11 cellular contexts compared by ENCODE assay signal in genomic region chr19:41325640-41325946, GRCh38. TPM values are rescaled to one million over a fixed set of nuclear protein-coding genes. Genes with fewer than 3 reads are reported as not detected.
DNase-seq lines count a peak whose midpoint lies in the region; ATAC-seq, FAIRE-seq and TF ChIP-seq lines count a peak whose summit lies in the region.
"Had no signal": no experiment of that assay in that cellular context is flagged by ENCODE, and none has a peak within 500 bp of the region (broad histone marks: within the 10 kb centered on the region; RNA-seq: fewer than 3 reads in every experiment).

No MANE protein-coding gene starts in this region.

- no peaks in the 10 kb centered on the region for H3K27me3 Mint-ChIP-seq in astrocyte (ENCODE audit: low read depth, unreplicated experiment)

- no peaks in the 10 kb centered on the region for H3K9me3 Mint-ChIP-seq in astrocyte (ENCODE audit: unreplicated experiment)
- no peaks in the 10 kb centered on the region for H3K9me3 Mint-ChIP-seq in stimulated activated effector memory CD8-positive, alpha-beta T cell treated with anti-CD3 and anti-CD28 coated beads, Interleukin-12 subunit alpha, Interleukin-12 subunit beta, amount 100 ng/mL, for 72 hours

- H3K9ac ChIP-seq in HUES6 (ENCODE audit: low read length) (peak overlapping the region; percentile 85), astrocyte (ENCODE audit: low read length) (peak overlapping the region; percentile 95)

- H3K27ac ChIP-seq in HUES6 (ENCODE audit: low read depth, low read length), result peak overlapping the region; percentile 87; the same call in 1 of the 2 replicates
- peak overlapping the region; percentile 100 for H3K27ac ChIP-seq in astrocyte (ENCODE audit: low read depth, low read length)
- peak overlapping the region; percentile 85 to 88 for H3K27ac ChIP-seq in left lung

- H3K4me3 Mint-ChIP-seq in astrocyte (ENCODE audit: unreplicated experiment), result peak overlapping the region; percentile 69
- H3K4me3 Mint-ChIP-seq in stimulated activated effector memory CD8-positive, alpha-beta T cell treated with anti-CD3 and anti-CD28 coated beads, Interleukin-12 subunit alpha, Interleukin-12 subunit beta, amount 100 ng/mL, for 72 hours, result peak overlapping the region; percentile 36

- H3K27ac Mint-ChIP-seq in astrocyte (ENCODE audit: unreplicated experiment), result peak overlapping the region; percentile 87
- peak overlapping the region; percentile 97 for H3K27ac Mint-ChIP-seq in stimulated activated effector memory CD8-positive, alpha-beta T cell treated with anti-CD3 and anti-CD28 coated beads, Interleukin-12 subunit alpha, Interleukin-12 subunit beta, amount 100 ng/mL, for 72 hours

- peaks cover 10% of the 10 kb centered on the region for H3K79me2 ChIP-seq in astrocyte (ENCODE audit: insufficient read depth, low read length)

- H3K36me3 ChIP-seq in HUES6 (ENCODE audit: control insufficient read depth, insufficient read depth, low read length) (peaks cover 25% of the 10 kb centered on the region), astrocyte (ENCODE audit: insufficient read depth, low read length) (peaks cover 14% of the 10 kb centered on the region), left lung (peaks cover 0 to 36% of the 10 kb centered on the region in 2 donors), mucosa of descending colon (ENCODE audit: low read depth) (no peaks in the 10 kb centered on the region)

- H3K4me3 ChIP-seq in HUES6 (ENCODE audit: low read depth, low read length), result peak overlapping the region; percentile 58
- H3K4me3 ChIP-seq in astrocyte (ENCODE audit: insufficient read depth, low read depth, low read length), result peak overlapping the region; percentile 12
- H3K4me3 ChIP-seq in left lung, result peak overlapping the region in 1 of 2 donors; percentile 36
- H3K4me3 ChIP-seq in mucosa of descending colon, result no peak overlapping the region

- H3K27me3 ChIP-seq in HUES6 (ENCODE audit: control insufficient read depth, insufficient read depth, low read length), result no peaks in the 10 kb centered on the region
- no peaks in the 10 kb centered on the region for H3K27me3 ChIP-seq in astrocyte (ENCODE audit: insufficient read depth, low read length)
- H3K27me3 ChIP-seq in left lung, result no peaks in the 10 kb centered on the region

- no peak for DNase-seq in astrocyte (ENCODE audit: low read depth)
- DNase-seq in left lung, result no peak
- DNase-seq in stimulated activated effector memory CD8-positive, alpha-beta T cell treated with anti-CD3 and anti-CD28 coated beads, Interleukin-12 subunit alpha, Interleukin-12 subunit beta, amount 100 ng/mL, for 72 hours (ENCODE audit: low spot score in 2 of 2), result no peak
- DNase-seq in mucosa of descending colon, result no peak
- DNase-seq in SHP77 (lab: John Stamatoyannopoulos, UW), result no peak
- DNase-seq in SK-N-DZ (ENCODE audit: low spot score), result no peak
- DNase-seq in NK-92 (lab: John Stamatoyannopoulos, UW; ENCODE audit: unreplicated experiment), result no peak
- DNase-seq: NCI-H2081 treated with DMSO at 0.1 percent for 48 hours; stimulated activated CD4-positive, alpha-beta T cell treated with anti-CD3 and anti-CD28 coated beads, Interleukin-4, amount 100 ng/mL, for 4 hours had no signal

- H3K9me3 ChIP-seq in HUES6 (ENCODE audit: control insufficient read depth, insufficient read depth, low read depth, low read length) (no peaks in the 10 kb centered on the region), astrocyte (ENCODE audit: insufficient read depth, low read depth, low read length) (no peaks in the 10 kb centered on the region), left lung (no peaks in the 10 kb centered on the region), mucosa of descending colon (no peaks in the 10 kb centered on the region)

- TF ChIP-seq CTCF in astrocyte (IDR thresholded peaks at IDR 0.05; ENCODE audit: insufficient read depth, low read depth, low read length), result no peak
- TF ChIP-seq CTCF in left lung (IDR thresholded peaks at IDR 0.05), result no peak
- no peak for TF ChIP-seq CTCF in mucosa of descending colon (IDR thresholded peaks at IDR 0.05)

- H3K4me2 ChIP-seq in astrocyte (ENCODE audit: low read length), result peak overlapping the region; percentile 78

- H3K4me1 ChIP-seq in HUES6 (ENCODE audit: control insufficient read depth, insufficient read depth, low read length) (peaks cover 73% of the 10 kb centered on the region), astrocyte (ENCODE audit: insufficient read depth, low read length) (peaks cover 82% of the 10 kb centered on the region), left lung (peaks cover 56 to 98% of the 10 kb centered on the region in 2 donors), mucosa of descending colon (ENCODE audit: low read depth) (peaks cover 36% of the 10 kb centered on the region)

- intact Hi-C loops in left lung (cut with DNase I), result no loop called here
- intact Hi-C loops in mucosa of descending colon (cut with DNase I, micrococcal nuclease), result no loop called here

- no peak for FAIRE-seq in astrocyte (lab: Jason Lieb, UNC)

- H3K4me1 Mint-ChIP-seq in astrocyte (ENCODE audit: low read depth, unreplicated experiment), result peaks cover 59% of the 10 kb centered on the region
- H3K4me1 Mint-ChIP-seq in stimulated activated effector memory CD8-positive, alpha-beta T cell treated with anti-CD3 and anti-CD28 coated beads, Interleukin-12 subunit alpha, Interleukin-12 subunit beta, amount 100 ng/mL, for 72 hours, result peaks cover 82% of the 10 kb centered on the region

- H3K36me3 Mint-ChIP-seq in astrocyte (ENCODE audit: low read depth, unreplicated experiment), result peaks cover 18% of the 10 kb centered on the region
- H3K36me3 Mint-ChIP-seq in stimulated activated effector memory CD8-positive, alpha-beta T cell treated with anti-CD3 and anti-CD28 coated beads, Interleukin-12 subunit alpha, Interleukin-12 subunit beta, amount 100 ng/mL, for 72 hours, result peaks cover 97% of the 10 kb centered on the region

- peaks cover 13% of the 10 kb centered on the region for H4K20me1 ChIP-seq in astrocyte (ENCODE audit: insufficient read depth, low read length)

- ATAC-seq in left lung (no peak), mucosa of descending colon (no peak)
- no peak for ATAC-seq in stimulated activated effector memory CD8-positive, alpha-beta T cell treated with anti-CD3 and anti-CD28 coated beads, Interleukin-12 subunit alpha, Interleukin-12 subunit beta, amount 100 ng/mL, for 72 hours
- ATAC-seq: activated CD4-positive, CD25-positive, alpha-beta regulatory T cell treated with anti-CD3 and anti-CD28 coated beads, Interleukin-2, amount 50 U/mL, for 24 hours had no signal

- H2AFZ ChIP-seq in astrocyte (ENCODE audit: low read depth, low read length), result no peak overlapping the region

RNA-seq across cellular contexts. Expression of gene CCDC97, which starts 15.6 kb away (rescaled TPM):
- total RNA-seq in astrocyte (15.2 and 18.1 TPM in 2 replicates), left lung (10 to 100 TPM; 25.3 to 30.2 TPM), mucosa of descending colon (10 to 100 TPM; 26.2 to 29.6 (median 27.0) TPM)
- polyA plus RNA-seq in SK-N-DZ (2014; cell fraction: cytosol; rRNA removed), result 7.1 and 8.5 TPM in 2 replicates
- 5.3 and 5.6 TPM in 2 replicates for polyA plus RNA-seq in SK-N-DZ (2014; cell fraction: nucleus; rRNA removed)

RNA-seq across cellular contexts. Expression of gene TGFB1, which starts 28.1 kb away (rescaled TPM):
- total RNA-seq in astrocyte (155 and 199 TPM in 2 replicates), left lung (10 to 100 TPM; 73.1 to 98.0 TPM), mucosa of descending colon (10 to 100 TPM in 2 of 3 donors, 1 to 10 TPM in 1; 8.2 to 39.6 (median 21.8) TPM)
- polyA plus RNA-seq in SK-N-DZ (2014; cell fraction: cytosol; rRNA removed), result 6.3 and 8.1 TPM in 2 replicates
- polyA plus RNA-seq in SK-N-DZ (2014; cell fraction: nucleus; rRNA removed), result 1.8 and 9.6 TPM in 2 replicates

RNA-seq across cellular contexts. Expression of gene B9D2, which starts 38.4 kb away (rescaled TPM):
- total RNA-seq in astrocyte (5.5 and 5.9 TPM in 2 replicates), left lung (1 to 10 TPM; 7.8 to 8.8 TPM), mucosa of descending colon (10 to 100 TPM in 1 of 3 donors, 1 to 10 TPM in 2; 7.0 to 11.3 (median 9.1) TPM)
- 6.4 and 15.3 TPM in 2 replicates for polyA plus RNA-seq in SK-N-DZ (2014; cell fraction: cytosol; rRNA removed)
- 5.4 and 8.1 TPM in 2 replicates for polyA plus RNA-seq in SK-N-DZ (2014; cell fraction: nucleus; rRNA removed)

RNA-seq across cellular contexts. Expression of gene TMEM91, which starts 50.7 kb away (rescaled TPM):
- total RNA-seq in astrocyte, result 7.4 and 8.9 TPM in 2 replicates
- total RNA-seq in left lung, result 10 to 100 TPM; 10.1 to 14.3 TPM
- 10 to 100 TPM in 1 of 3 donors, 1 to 10 TPM in 2; 3.8 to 15.2 (median 5.6) TPM for total RNA-seq in mucosa of descending colon
- 0.97 and 2.2 TPM in 2 replicates for polyA plus RNA-seq in SK-N-DZ (2014; cell fraction: cytosol; rRNA removed)
- polyA plus RNA-seq in SK-N-DZ (2014; cell fraction: nucleus; rRNA removed), result 9.4 and 13.1 TPM in 2 replicates
